1 cellular context compared by ENCODE assay signal in genomic region chr4:186644737-186645261, GRCh38.
A peak's percentile ranks its signal among the peaks of the same experiment; 100 is the strongest.
TF ChIP-seq lines count a peak whose summit lies in the region.

No MANE protein-coding gene starts in this region.

TF ChIP-seq in HepG2, 621 proteins besides CTCF, POLR2A, EP300 and RAD21 (continued from another document and continues in another):
- TF ChIP-seq ATF4 (CRISPR knock-in tag; IDR thresholded peaks at IDR 0.05) (no peak), RFXANK (CRISPR knock-in tag; IDR thresholded peaks at IDR 0.05) (no peak), SP5 (CRISPR knock-in tag; IDR thresholded peaks at IDR 0.05; ENCODE audit: borderline replicate concordance, low read depth) (no peak), FOXM1 (CRISPR knock-in tag; IDR thresholded peaks at IDR 0.05) (no peak), PBX3 (CRISPR knock-in tag; IDR thresholded peaks at IDR 0.05; ENCODE audit: borderline replicate concordance) (no peak), GABPA (IDR thresholded peaks at IDR 0.05; ENCODE audit: low read depth, low read length) (no peak), GABPA (CRISPR knock-in tag; IDR thresholded peaks at IDR 0.05; ENCODE audit: low read depth) (peak; percentile 23; the same call in 1 of the 2 replicates), SPEN (CRISPR knock-in tag; IDR thresholded peaks at IDR 0.05; ENCODE audit: low read depth) (0 out of 2 replicates have a peak, but pooled peaks have one; percentile 3), TRAFD1 (CRISPR knock-in tag; IDR thresholded peaks at IDR 0.05; ENCODE audit: borderline replicate concordance) (no peak), ZNF777 (CRISPR knock-in tag; IDR thresholded peaks at IDR 0.05) (no peak), SALL1 (CRISPR knock-in tag; IDR thresholded peaks at IDR 0.05) (peak; percentile 8; the same call in 1 of the 2 replicates), SETDB1 (CRISPR knock-in tag; IDR thresholded peaks at IDR 0.05; ENCODE audit: borderline replicate concordance) (no peak), ZBTB10 (CRISPR knock-in tag; IDR thresholded peaks at IDR 0.05; ENCODE audit: borderline replicate concordance) (no peak), NR3C1 (CRISPR knock-in tag; IDR thresholded peaks at IDR 0.05) (no peak), ZNF3 (CRISPR knock-in tag; IDR thresholded peaks at IDR 0.05) (0 out of 2 replicates have a peak, but pooled peaks have one; percentile 29), HNRNPH1 (optimal IDR thresholded peaks at IDR 0.05; ENCODE audit: low read depth, low read length) (no peak), MLLT10 (CRISPR knock-in tag; IDR thresholded peaks at IDR 0.05) (no peak), MYC (CRISPR knock-in tag; IDR thresholded peaks at IDR 0.05; ENCODE audit: borderline replicate concordance) (peak; percentile 67), LBX2 (CRISPR knock-in tag; IDR thresholded peaks at IDR 0.05; ENCODE audit: borderline replicate concordance) (no peak), MXI1 (IDR thresholded peaks at IDR 0.05; ENCODE audit: borderline replicate concordance, low read depth, low read length) (0 out of 3 replicates have a peak, but pooled peaks have one; percentile 34), ZNF737 (CRISPR knock-in tag; IDR thresholded peaks at IDR 0.05; ENCODE audit: borderline replicate concordance) (no peak), MXD3 (CRISPR knock-in tag; IDR thresholded peaks at IDR 0.05) (peak; percentile 53; the same call in 1 of the 2 replicates), HOXD1 (CRISPR knock-in tag; IDR thresholded peaks at IDR 0.05) (no peak), ZNF275 (CRISPR knock-in tag; IDR thresholded peaks at IDR 0.05; ENCODE audit: borderline replicate concordance) (no peak), BATF2 (CRISPR knock-in tag; IDR thresholded peaks at IDR 0.05) (no peak), MTA3 (CRISPR knock-in tag; IDR thresholded peaks at IDR 0.05) (no peak), ZNF432 (CRISPR knock-in tag; IDR thresholded peaks at IDR 0.05; ENCODE audit: borderline replicate concordance) (no peak), ESRRA (CRISPR knock-in tag; IDR thresholded peaks at IDR 0.05; ENCODE audit: low read depth) (no peak), ZBTB38 (CRISPR knock-in tag; IDR thresholded peaks at IDR 0.05) (no peak), NRL (CRISPR knock-in tag; IDR thresholded peaks at IDR 0.05; ENCODE audit: borderline replicate concordance) (no peak), ZNF644 (CRISPR knock-in tag; IDR thresholded peaks at IDR 0.05; ENCODE audit: low read depth) (peak; percentile 86), ZZZ3 (CRISPR knock-in tag; IDR thresholded peaks at IDR 0.05; ENCODE audit: borderline replicate concordance) (no peak), CREB1 (IDR thresholded peaks at IDR 0.05) (no peak), CREB1 (CRISPR knock-in tag; IDR thresholded peaks at IDR 0.05) (no peak), ZNF318 (CRISPR knock-in tag; IDR thresholded peaks at IDR 0.05) (no peak), ZNF484 (CRISPR knock-in tag; IDR thresholded peaks at IDR 0.05; ENCODE audit: borderline replicate concordance, low read depth) (no peak), RAD51 (IDR thresholded peaks at IDR 0.05; ENCODE audit: borderline replicate concordance) (peak; percentile 32; the same call in 1 of the 2 replicates), ZSCAN22 (CRISPR knock-in tag; IDR thresholded peaks at IDR 0.05) (no peak), ZNF839 (CRISPR knock-in tag; IDR thresholded peaks at IDR 0.05; ENCODE audit: borderline replicate concordance) (no peak), ZBTB3 (CRISPR knock-in tag; IDR thresholded peaks at IDR 0.05; ENCODE audit: borderline replicate concordance, low read depth) (no peak), ZNF335 (CRISPR knock-in tag; IDR thresholded peaks at IDR 0.05) (no peak), HDAC6 (IDR thresholded peaks at IDR 0.05; ENCODE audit: low read depth, low read length) (no peak), TARDBP (CRISPR knock-in tag; IDR thresholded peaks at IDR 0.05) (no peak), TFE3 (CRISPR knock-in tag; IDR thresholded peaks at IDR 0.05) (peak; percentile 73), ZFYVE20 (CRISPR knock-in tag; IDR thresholded peaks at IDR 0.05; ENCODE audit: borderline replicate concordance, low read depth) (no peak)
